In genomic region chr4:159101983-159102622, GRCh38 we compare ENCODE assay signal across 8 cellular contexts. TPM values are rescaled to one million over a fixed set of nuclear protein-coding genes. Genes with fewer than 3 reads are reported as not detected.
DNase-seq lines count a peak whose midpoint lies in the region; ATAC-seq and TF ChIP-seq lines count a peak whose summit lies in the region.

No MANE protein-coding gene starts in this region.

- in situ Hi-C loops in transverse colon (cut with MboI; ENCODE audit: low pct_ligation_motif_present in 1 of 4, low pct_unique_long_range_greater_than_20kb in 1 of 4, low sequenced_read_pairs in 3 of 4): no loop called here

- TF ChIP-seq CTCF in transverse colon (IDR thresholded peaks at IDR 0.05): no peak

- no peaks in the 10 kb centered on the region for H3K36me3 Mint-ChIP-seq in activated CD8-positive, alpha-beta memory T cell treated with anti-CD3 and anti-CD28 coated beads, Interleukin-2, amount 10 ng/mL, durations not matched to agents 7 days and 5 days

- H3K4me3 Mint-ChIP-seq in activated CD8-positive, alpha-beta memory T cell treated with anti-CD3 and anti-CD28 coated beads, Interleukin-2, amount 10 ng/mL, durations not matched to agents 7 days and 5 days: peak overlapping the region; percentile 65

- no peak for DNase-seq in activated CD8-positive, alpha-beta memory T cell treated with anti-CD3 and anti-CD28 coated beads, Interleukin-2, amount 10 ng/mL, durations not matched to agents 7 days and 5 days
- no peak for DNase-seq in activated CD8-positive, alpha-beta memory T cell treated with anti-CD3 and anti-CD28 coated beads, Interleukin-2, amount 50 U/mL, for 48 hours
- peak; percentile 13 for DNase-seq in adipocyte (ENCODE audit: low read depth)
- DNase-seq in left colon: peak; percentile 26 to 28
- no peak for DNase-seq in transverse colon
- DNase-seq in hippocampal formation (lab: John Stamatoyannopoulos, UW): no peak
- DNase-seq in activated CD4-positive, alpha-beta T cell treated with anti-CD3 and anti-CD28 coated beads, Interleukin-2, amount 50 U/mL, for 1 hour: no peak

- H3K27me3 ChIP-seq in adipocyte (replicated peaks; ENCODE audit: control insufficient read depth, insufficient read depth, low read length) (no peaks in the 10 kb centered on the region), transverse colon (no peaks in the 10 kb centered on the region)

- no peaks in the 10 kb centered on the region for H3K9me3 ChIP-seq in adipocyte (ENCODE audit: control insufficient read depth, low read length)
- H3K9me3 ChIP-seq in transverse colon: no peaks in the 10 kb centered on the region

- H3K4me1 ChIP-seq in adipocyte (ENCODE audit: control insufficient read depth, insufficient read depth, low read length) (peaks cover 19% of the 10 kb centered on the region), transverse colon (peaks cover 7 to 30% (median 14%) of the 10 kb centered on the region in 4 donors)

- H3K27ac Mint-ChIP-seq in activated CD8-positive, alpha-beta memory T cell treated with anti-CD3 and anti-CD28 coated beads, Interleukin-2, amount 10 ng/mL, durations not matched to agents 7 days and 5 days: peak overlapping the region; percentile 42

- intact Hi-C loops in left colon (cut with DNase I, micrococcal nuclease) (no loop called here), transverse colon (cut with DNase I; ENCODE audit: low total_unique reads) (loop anchor here (10.0 kb wide), 1 partner anchor 73 kb away; no protein-coding TSS in a partner anchor)

- no peak for TF ChIP-seq POLR2A in transverse colon (IDR thresholded peaks at IDR 0.05)

- H3K9ac ChIP-seq in adipocyte (ENCODE audit: low read length): peak overlapping the region; percentile 92

- H3K4me3 ChIP-seq in adipocyte (ENCODE audit: low read length) (peak overlapping the region; percentile 93), transverse colon (peak overlapping the region; percentile 65 to 99 (median 95))

- H3K4me1 Mint-ChIP-seq in activated CD8-positive, alpha-beta memory T cell treated with anti-CD3 and anti-CD28 coated beads, Interleukin-2, amount 10 ng/mL, durations not matched to agents 7 days and 5 days: peaks cover 42% of the 10 kb centered on the region

- peaks cover 6% of the 10 kb centered on the region for H3K27me3 Mint-ChIP-seq in activated CD8-positive, alpha-beta memory T cell treated with anti-CD3 and anti-CD28 coated beads, Interleukin-2, amount 10 ng/mL, durations not matched to agents 7 days and 5 days

- CTCF ChIA-PET in activated CD8-positive, alpha-beta memory T cell treated with anti-CD3 and anti-CD28 coated beads, Interleukin-2, amount 10 ng/mL, durations not matched to agents 7 days and 5 days (lab: Charles Lee): interaction anchor here (0.6 to 1.2 kb wide), 4 partner anchors 73 to 311 kb away, joined by 3 to 4 read pairs (median 4); no protein-coding TSS in a partner anchor

- H3K36me3 ChIP-seq in adipocyte (ENCODE audit: control insufficient read depth, insufficient read depth, low read length, severe bottlenecking) (no peaks in the 10 kb centered on the region), transverse colon (no peaks in the 10 kb centered on the region)

- WGBS in transverse colon (ENCODE audit: low coverage in 1 of 2), 2 donors: 50 to 60% methylated on average over 3 to 12 of the region's 14 CpGs

- no peaks in the 10 kb centered on the region for H3K9me3 Mint-ChIP-seq in activated CD8-positive, alpha-beta memory T cell treated with anti-CD3 and anti-CD28 coated beads, Interleukin-2, amount 10 ng/mL, durations not matched to agents 7 days and 5 days (ENCODE audit: low read depth)

- peak overlapping the region; percentile 97 to 100 (median 98) for H3K27ac ChIP-seq in transverse colon

- no peak for TF ChIP-seq EP300 in transverse colon (IDR thresholded peaks at IDR 0.05; ENCODE audit: low read depth)

- no peak for ATAC-seq in activated CD8-positive, alpha-beta memory T cell treated with anti-CD3 and anti-CD28 coated beads, Interleukin-2, amount 10 ng/mL, durations not matched to agents 7 days and 5 days
- ATAC-seq in left colon (no peak), HG03439 (IDR thresholded peaks at IDR 0.05; ENCODE audit: unreplicated experiment) (no peak)

RNA-seq across cellular contexts. Expression of gene RAPGEF2, which starts 0.8 kb away (rescaled TPM):
- 10 to 100 TPM; 17.3 to 23.4 TPM for total RNA-seq in activated CD8-positive, alpha-beta memory T cell treated with anti-CD3 and anti-CD28 coated beads, Interleukin-2, amount 10 ng/mL, durations not matched to agents 7 days and 5 days
- total RNA-seq in left colon: 10 to 100 TPM; 42.6 to 73.1 TPM
- 10 to 100 TPM; 23.3 to 64.8 (median 49.6) TPM for total RNA-seq in transverse colon

Comparison
In these comparisons a context has a peak if more than half of its experiments do, and no peak if none do; other contexts are left out.
1. DNase-seq: peak in adipocyte (single experiment) and left colon (2 of 2); none in activated CD8-positive, alpha-beta memory T cell treated with anti-CD3 and anti-CD28 coated beads, Interleukin-2, amount 10 ng/mL, durations not matched to agents 7 days and 5 days (single experiment), activated CD8-positive, alpha-beta memory T cell treated with anti-CD3 and anti-CD28 coated beads, Interleukin-2, amount 50 U/mL, for 48 hours (single experiment), transverse colon (single experiment), hippocampal formation (0 of 2) and activated CD4-positive, alpha-beta T cell treated with anti-CD3 and anti-CD28 coated beads, Interleukin-2, amount 50 U/mL, for 1 hour (single experiment).